10 cellular contexts compared by ENCODE assay signal in the genomic region with DNA sequence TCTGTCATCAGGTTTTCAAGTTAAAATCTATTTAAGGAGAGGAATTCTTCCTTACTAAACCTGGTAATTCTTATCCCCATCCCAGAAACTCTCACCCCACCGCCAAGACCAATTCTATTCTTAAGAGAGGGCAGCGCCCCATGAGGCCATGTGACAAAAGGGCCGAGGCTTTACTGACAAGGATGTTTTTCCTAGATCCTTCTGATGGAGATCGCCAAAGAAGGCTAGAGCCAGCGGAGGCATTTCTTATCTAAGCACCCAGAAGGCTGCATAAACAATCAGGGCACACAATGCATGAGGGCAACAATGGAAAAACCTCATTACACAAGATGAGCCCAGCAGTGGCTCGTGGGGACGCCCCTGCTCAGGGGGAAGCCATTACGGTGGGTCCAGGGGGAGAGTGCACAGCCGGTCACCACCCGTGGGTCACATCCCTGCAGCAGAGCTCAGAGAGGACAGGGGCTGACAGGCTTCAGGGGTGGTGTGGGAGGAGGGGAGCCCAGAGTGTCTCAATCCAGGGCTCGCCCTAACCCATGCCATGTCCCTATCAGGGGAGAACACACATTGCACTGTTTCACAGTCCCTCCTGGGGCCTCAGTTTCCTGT.
A peak's percentile ranks its signal among the peaks of the same experiment; 100 is the strongest.
DNase-seq lines count a peak whose midpoint lies in the region; ATAC-seq and TF ChIP-seq lines count a peak whose summit lies in the region.
"Had no signal": no experiment of that assay in that cellular context is flagged by ENCODE, and none has a peak within 500 bp of the region (broad histone marks: within the 10 kb centered on the region; RNA-seq: fewer than 3 reads in every experiment).

No MANE protein-coding gene starts in this region.

- no peaks in the 10 kb centered on the region for H3K9me3 ChIP-seq in CD4-positive, CD25-positive, alpha-beta regulatory T cell (ENCODE audit: control insufficient read depth in 2 of 2, low read length in 2 of 2)
- H3K9me3 ChIP-seq in HUES48 (ENCODE audit: control insufficient read depth, insufficient read depth, low read length) (no peaks in the 10 kb centered on the region), neutrophil (no peaks in the 10 kb centered on the region), stomach (no peaks in the 10 kb centered on the region)

- peak overlapping the region; percentile 42 for H3K27ac ChIP-seq in CD4-positive, CD25-positive, alpha-beta regulatory T cell (ENCODE audit: insufficient read depth, low read length, poor library complexity, severe bottlenecking)
- H3K27ac ChIP-seq in HUES48 (ENCODE audit: low read depth, low read length) (peak overlapping the region; percentile 9), neutrophil (peak overlapping the region; percentile 54), stomach (peak overlapping the region in 2 of 5 donors; percentile 15 to 52)

- peaks cover 18% of the 10 kb centered on the region for H3K36me3 Mint-ChIP-seq in CD4-positive, CD25-positive, alpha-beta regulatory T cell
- H3K36me3 Mint-ChIP-seq in dendritic cell treated with granulocyte-macrophage colony-stimulating factor and Interleukin-4, amounts not matched to agents 40 ng/mL and 50 ng/mL, for 4 days (ENCODE audit: low read depth) = peaks cover 33% of the 10 kb centered on the region

- H3K4me3 Mint-ChIP-seq in CD4-positive, CD25-positive, alpha-beta regulatory T cell = peak overlapping the region in 3 of 4 donors; percentile 72 to 83 (median 77)
- H3K4me3 Mint-ChIP-seq in dendritic cell treated with granulocyte-macrophage colony-stimulating factor and Interleukin-4, amounts not matched to agents 40 ng/mL and 50 ng/mL, for 4 days = no peak overlapping the region

- TF ChIP-seq CTCF in neutrophil (IDR thresholded peaks at IDR 0.05) = no peak
- no peak for TF ChIP-seq CTCF in stomach (IDR thresholded peaks at IDR 0.05)

- DNase-seq in CD4-positive, CD25-positive, alpha-beta regulatory T cell = no peak
- DNase-seq in stomach (no peak), dedifferentiated amniotic fluid mesenchymal stem cell (ENCODE audit: extremely low spot score) (no peak), hypothalamus (lab: John Stamatoyannopoulos, UW) (no peak)
- DNase-seq: activated CD4-positive, alpha-beta T cell treated with anti-CD3 and anti-CD28 coated beads, Interleukin-2, amount 50 U/mL, for 1 hour; NCI-H510A treated with DMSO at 0.1 percent for 48 hours had no signal

- no peak for TF ChIP-seq POLR2A in stomach (IDR thresholded peaks at IDR 0.05)

- H3K9ac ChIP-seq in HUES48 (ENCODE audit: low read depth, low read length) = no peak overlapping the region

- no peak for TF ChIP-seq EP300 in stomach (IDR thresholded peaks at IDR 0.05)

- no peak for ATAC-seq in CD4-positive, CD25-positive, alpha-beta regulatory T cell (ENCODE audit: low read depth in 2 of 2)
- no peak for ATAC-seq in GM21717 (IDR thresholded peaks at IDR 0.05; ENCODE audit: unreplicated experiment)

- H3K9me3 Mint-ChIP-seq in CD4-positive, CD25-positive, alpha-beta regulatory T cell = peaks cover 0 to 1% (median 0%) of the 10 kb centered on the region in 7 donors
- no peaks in the 10 kb centered on the region for H3K9me3 Mint-ChIP-seq in dendritic cell treated with granulocyte-macrophage colony-stimulating factor and Interleukin-4, amounts not matched to agents 40 ng/mL and 50 ng/mL, for 4 days

- H3K4me1 ChIP-seq in CD4-positive, CD25-positive, alpha-beta regulatory T cell (ENCODE audit: control insufficient read depth, insufficient read depth, low read length, poor library complexity, severe bottlenecking) = peaks cover 30% of the 10 kb centered on the region
- H3K4me1 ChIP-seq in HUES48 (ENCODE audit: control insufficient read depth, insufficient read depth, low read length) (peaks cover 22% of the 10 kb centered on the region), neutrophil (ENCODE audit: control insufficient read depth in 1 of 2, insufficient read depth in 1 of 2, low read depth in 1 of 2, low read length in 1 of 2) (peaks cover 12 to 16% of the 10 kb centered on the region in 2 experiments), stomach (peaks cover 13 to 41% (median 27%) of the 10 kb centered on the region in 4 donors)

- H3K27ac Mint-ChIP-seq in CD4-positive, CD25-positive, alpha-beta regulatory T cell = peak overlapping the region; percentile 87 to 97 (median 89)
- peak overlapping the region; percentile 12 for H3K27ac Mint-ChIP-seq in dendritic cell treated with granulocyte-macrophage colony-stimulating factor and Interleukin-4, amounts not matched to agents 40 ng/mL and 50 ng/mL, for 4 days

- H3K27me3 ChIP-seq in CD4-positive, CD25-positive, alpha-beta regulatory T cell (ENCODE audit: control insufficient read depth, insufficient read depth, low read length) = no peaks in the 10 kb centered on the region
- no peaks in the 10 kb centered on the region for H3K27me3 ChIP-seq in HUES48 (ENCODE audit: control insufficient read depth, insufficient read depth, low read length)
- no peaks in the 10 kb centered on the region for H3K27me3 ChIP-seq in neutrophil
- no peaks in the 10 kb centered on the region for H3K27me3 ChIP-seq in stomach

- no peaks in the 10 kb centered on the region for H3K27me3 Mint-ChIP-seq in CD4-positive, CD25-positive, alpha-beta regulatory T cell
- no peaks in the 10 kb centered on the region for H3K27me3 Mint-ChIP-seq in dendritic cell treated with granulocyte-macrophage colony-stimulating factor and Interleukin-4, amounts not matched to agents 40 ng/mL and 50 ng/mL, for 4 days

- peaks cover 4 to 54% (median 32%) of the 10 kb centered on the region in 4 donors for H3K4me1 Mint-ChIP-seq in CD4-positive, CD25-positive, alpha-beta regulatory T cell
- H3K4me1 Mint-ChIP-seq in dendritic cell treated with granulocyte-macrophage colony-stimulating factor and Interleukin-4, amounts not matched to agents 40 ng/mL and 50 ng/mL, for 4 days (ENCODE audit: low read depth) = peaks cover 54% of the 10 kb centered on the region

- peaks cover 42% of the 10 kb centered on the region for H3K36me3 ChIP-seq in CD4-positive, CD25-positive, alpha-beta regulatory T cell (ENCODE audit: control insufficient read depth, insufficient read depth, low read length)
- H3K36me3 ChIP-seq in HUES48 (ENCODE audit: control insufficient read depth, insufficient read depth, low read length) (no peaks in the 10 kb centered on the region), neutrophil (peaks cover 39% of the 10 kb centered on the region), stomach (peaks cover 23 to 35% (median 31%) of the 10 kb centered on the region in 4 donors)

- 43 to 58% (median 47%) methylated on average over 7 to 11 of the region's 11 CpGs for WGBS in stomach, 5 donors

- intact Hi-C loops in dendritic cell treated with granulocyte-macrophage colony-stimulating factor and Interleukin-4, amounts not matched to agents 40 ng/mL and 50 ng/mL, for 4 days (cut with micrococcal nuclease) = no loop called here
- intact Hi-C loops in stomach (cut with DNase I; ENCODE audit: low total_unique reads) = no loop called here

- no peak overlapping the region for H3K4me3 ChIP-seq in CD4-positive, CD25-positive, alpha-beta regulatory T cell (ENCODE audit: low read depth, low read length)
- H3K4me3 ChIP-seq in HUES48 (ENCODE audit: low read depth, low read length) = no peak overlapping the region
- H3K4me3 ChIP-seq in neutrophil (ENCODE audit: low read depth in 1 of 2, low read length in 1 of 2) = no peak overlapping the region
- no peak overlapping the region for H3K4me3 ChIP-seq in stomach
